ENCODE assay signal across 7 cellular contexts in the genomic region with DNA sequence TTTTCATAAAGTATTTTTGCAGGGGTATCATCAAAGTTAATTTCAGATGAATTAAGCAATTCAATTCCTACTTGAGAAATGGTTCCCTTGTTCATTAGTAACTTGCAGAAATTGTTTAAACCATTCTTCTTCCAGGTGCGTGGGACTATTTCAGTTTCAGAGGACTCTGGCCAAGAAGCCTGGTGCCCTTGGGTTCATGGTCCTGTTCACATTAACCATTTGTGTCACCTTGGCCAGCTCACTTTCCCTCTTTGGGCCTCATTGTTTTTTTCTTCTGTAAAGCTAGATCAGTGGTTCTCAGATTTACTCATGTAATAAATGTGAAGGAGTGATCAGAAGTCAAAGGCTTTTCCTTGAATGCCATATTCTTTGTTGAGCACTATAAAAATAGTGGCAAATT.
"Had no signal": no experiment of that assay in that cellular context is flagged by ENCODE, and none has a peak within 500 bp of the region (broad histone marks: within the 10 kb centered on the region; RNA-seq: fewer than 3 reads in every experiment).

No MANE protein-coding gene starts in this region.

- H3K4me1 ChIP-seq: HAP-1 had no signal

- H3K36me3 ChIP-seq: HAP-1 had no signal

- ATAC-seq: HCT116 had no signal

- H3K9me3 ChIP-seq: HAP-1 had no signal

- H3K9ac ChIP-seq: GM23248 had no signal

- H3K27ac ChIP-seq: GM23248 had no signal

- DNase-seq: GM23248, GOT3, H7, HFFc6, KBM-7 had no signal

- H3K4me3 ChIP-seq: GM23248, HAP-1 had no signal
